ENCODE assay signal across 8 cellular contexts in the genomic region with DNA sequence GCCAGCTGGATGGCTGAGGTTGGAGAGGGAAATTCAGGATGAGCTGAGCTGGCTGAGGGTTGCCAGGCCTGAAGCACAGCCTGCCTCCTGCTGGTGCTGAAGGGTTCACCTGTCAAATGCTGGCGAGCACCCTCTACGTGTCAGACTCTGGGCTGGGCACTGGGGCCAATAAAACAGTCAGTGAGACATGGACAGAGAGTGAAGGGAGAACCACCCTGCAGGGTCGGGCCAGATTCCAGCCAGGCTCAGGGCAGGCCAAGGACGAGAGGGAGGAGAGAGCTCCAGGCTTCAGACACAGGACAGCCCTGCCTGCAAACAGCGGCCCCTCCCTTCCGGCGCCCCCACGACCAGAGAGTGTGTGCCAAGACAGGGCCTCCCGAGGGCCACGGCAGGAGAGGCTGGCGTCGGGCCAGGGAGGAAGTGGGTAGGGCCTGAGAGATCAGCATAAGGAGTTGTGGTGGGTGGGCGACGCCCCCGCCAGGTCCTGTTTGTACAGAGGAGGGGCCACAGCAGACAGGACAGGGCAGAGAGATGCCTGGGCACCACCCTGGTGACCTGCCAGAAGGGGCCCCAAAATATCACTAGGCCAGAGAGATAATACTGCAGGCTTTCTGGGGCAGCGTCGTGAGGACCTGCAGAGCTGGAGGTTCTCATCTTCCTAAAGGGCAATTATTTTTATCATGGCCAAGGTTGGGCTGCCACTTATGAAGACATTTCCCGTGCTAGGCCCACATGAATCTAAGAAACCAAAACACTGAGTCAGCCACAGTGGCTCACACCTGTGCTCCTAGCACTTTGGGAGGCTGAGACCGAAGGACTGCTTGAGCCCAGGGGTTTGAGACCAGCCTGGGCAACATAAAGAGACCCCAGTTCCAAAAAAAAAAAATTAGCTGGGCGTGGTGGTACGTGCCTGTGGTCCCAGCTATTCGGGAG.
DNase-seq lines count a peak whose midpoint lies in the region; ATAC-seq, FAIRE-seq and TF ChIP-seq lines count a peak whose summit lies in the region.

No MANE protein-coding gene starts in this region.

- H3K4me3 ChIP-seq in lower leg skin (ENCODE audit: low read depth, poor library complexity, severe bottlenecking), result no peak overlapping the region

- H3K27ac Mint-ChIP-seq in T-helper 1 cell treated with Interleukin-12 subunit alpha and Interleukin-12 subunit beta and Interleukin-4 antibody, amounts not matched to agents 30 μg/mL and 1 μg/mL, for 36 hours, result peak overlapping the region; percentile 96
- peak overlapping the region; percentile 95 for H3K27ac Mint-ChIP-seq in activated naive CD8-positive, alpha-beta T cell treated with anti-CD3 and anti-CD28 coated beads, Interleukin-2, amount 50 U/mL, for 24 hours

- H3K4me1 Mint-ChIP-seq in T-helper 1 cell treated with Interleukin-12 subunit alpha and Interleukin-12 subunit beta and Interleukin-4 antibody, amounts not matched to agents 30 μg/mL and 1 μg/mL, for 36 hours (ENCODE audit: low read depth), result peaks cover 52% of the 10 kb centered on the region
- peaks cover 84% of the 10 kb centered on the region for H3K4me1 Mint-ChIP-seq in activated naive CD8-positive, alpha-beta T cell treated with anti-CD3 and anti-CD28 coated beads, Interleukin-2, amount 50 U/mL, for 24 hours

- DNase-seq in activated naive CD8-positive, alpha-beta T cell treated with anti-CD3 and anti-CD28 coated beads, Interleukin-2, amount 50 U/mL, for 24 hours, result peak; percentile 90
- DNase-seq in lower leg skin (ENCODE audit: low spot score in 2 of 2) (peak; percentile 44 to 94), frontal cortex (ENCODE audit: low spot score in 2 of 2) (no peak)
- DNase-seq in stimulated activated naive CD4-positive, alpha-beta T cell treated with Interleukin-2 at 50 U/mL for 16 hours (lab: John Stamatoyannopoulos, UW), result peak; percentile 72

- TF ChIP-seq POLR2A in lower leg skin (IDR thresholded peaks at IDR 0.05), result no peak

- peak overlapping the region; percentile 67 for H3K4me3 Mint-ChIP-seq in T-helper 1 cell treated with Interleukin-12 subunit alpha and Interleukin-12 subunit beta and Interleukin-4 antibody, amounts not matched to agents 30 μg/mL and 1 μg/mL, for 36 hours
- peak overlapping the region; percentile 69 for H3K4me3 Mint-ChIP-seq in activated naive CD8-positive, alpha-beta T cell treated with anti-CD3 and anti-CD28 coated beads, Interleukin-2, amount 50 U/mL, for 24 hours

- no peaks in the 10 kb centered on the region for H3K9me3 Mint-ChIP-seq in T-helper 1 cell treated with Interleukin-12 subunit alpha and Interleukin-12 subunit beta and Interleukin-4 antibody, amounts not matched to agents 30 μg/mL and 1 μg/mL, for 36 hours
- no peaks in the 10 kb centered on the region for H3K9me3 Mint-ChIP-seq in activated naive CD8-positive, alpha-beta T cell treated with anti-CD3 and anti-CD28 coated beads, Interleukin-2, amount 50 U/mL, for 24 hours

- 32 to 37% methylated on average over 22 of the region's 22 CpGs for WGBS in lower leg skin, 2 donors

- TF ChIP-seq CTCF in lower leg skin (IDR thresholded peaks at IDR 0.05), result no peak

- no peaks in the 10 kb centered on the region for H3K27me3 Mint-ChIP-seq in T-helper 1 cell treated with Interleukin-12 subunit alpha and Interleukin-12 subunit beta and Interleukin-4 antibody, amounts not matched to agents 30 μg/mL and 1 μg/mL, for 36 hours (ENCODE audit: low read depth)
- no peaks in the 10 kb centered on the region for H3K27me3 Mint-ChIP-seq in activated naive CD8-positive, alpha-beta T cell treated with anti-CD3 and anti-CD28 coated beads, Interleukin-2, amount 50 U/mL, for 24 hours

- FAIRE-seq in frontal cortex (lab: Jason Lieb, UNC), result no peak

- intact Hi-C loops in lower leg skin (cut with DNase I; ENCODE audit: low total_unique reads), result no loop called here

- peaks cover 64% of the 10 kb centered on the region for H3K36me3 Mint-ChIP-seq in T-helper 1 cell treated with Interleukin-12 subunit alpha and Interleukin-12 subunit beta and Interleukin-4 antibody, amounts not matched to agents 30 μg/mL and 1 μg/mL, for 36 hours (ENCODE audit: low read depth)
- peaks cover 56% of the 10 kb centered on the region for H3K36me3 Mint-ChIP-seq in activated naive CD8-positive, alpha-beta T cell treated with anti-CD3 and anti-CD28 coated beads, Interleukin-2, amount 50 U/mL, for 24 hours (ENCODE audit: low read depth)

- ATAC-seq in HG02759 (IDR thresholded peaks at IDR 0.05; ENCODE audit: unreplicated experiment) (peak; percentile 54), GM21528 (IDR thresholded peaks at IDR 0.05; ENCODE audit: low FRiP score, unreplicated experiment) (no peak), HG02981 (IDR thresholded peaks at IDR 0.05; ENCODE audit: unreplicated experiment) (no peak)
- ATAC-seq in activated naive CD8-positive, alpha-beta T cell treated with anti-CD3 and anti-CD28 coated beads, Interleukin-2, amount 50 U/mL, for 24 hours, result peak; percentile 72

Comparison
In these comparisons a context has a peak if more than half of its experiments do, and no peak if none do; other contexts are left out.
1. ATAC-seq: peak in HG02759 (single experiment) and activated naive CD8-positive, alpha-beta T cell treated with anti-CD3 and anti-CD28 coated beads, Interleukin-2, amount 50 U/mL, for 24 hours (single experiment); none in GM21528 (single experiment) and HG02981 (single experiment).
2. DNase-seq: peak in activated naive CD8-positive, alpha-beta T cell treated with anti-CD3 and anti-CD28 coated beads, Interleukin-2, amount 50 U/mL, for 24 hours (single experiment), lower leg skin (2 of 2) and stimulated activated naive CD4-positive, alpha-beta T cell treated with Interleukin-2 at 50 U/mL for 16 hours (single experiment); none in frontal cortex (0 of 2).